In genomic region chr2:108907822-108908716, GRCh38 we compare ENCODE assay signal across 20 cellular contexts.
DNase-seq lines count a peak whose midpoint lies in the region; ATAC-seq lines count a peak whose summit lies in the region.
"Had no signal": no experiment of that assay in that cellular context is flagged by ENCODE, and none has a peak within 500 bp of the region (broad histone marks: within the 10 kb centered on the region; RNA-seq: fewer than 3 reads in every experiment).

No MANE protein-coding gene starts in this region.

- no peaks in the 10 kb centered on the region for H3K36me3 ChIP-seq in BLaER1
- H3K36me3 ChIP-seq in Karpas-422 (ENCODE audit: insufficient read depth, low read length) = no peaks in the 10 kb centered on the region
- H3K36me3 ChIP-seq: cardiac muscle cell had no signal

- H2AFZ ChIP-seq in Karpas-422 (ENCODE audit: low read length) = no peak overlapping the region
- H2AFZ ChIP-seq: GM23338 had no signal

- ATAC-seq in HG03159 (IDR thresholded peaks at IDR 0.05; ENCODE audit: unreplicated experiment) = no peak
- no peak for ATAC-seq in HG03439 (IDR thresholded peaks at IDR 0.05; ENCODE audit: unreplicated experiment)
- ATAC-seq: GM23338, right cardiac atrium, T-cell had no signal

- H4K20me1 ChIP-seq in BLaER1 (no peaks in the 10 kb centered on the region), Karpas-422 (ENCODE audit: insufficient read depth, low read depth, low read length) (no peaks in the 10 kb centered on the region)

- H3K27ac ChIP-seq in BLaER1 (no peak overlapping the region), Karpas-422 (ENCODE audit: low read length) (no peak overlapping the region)
- H3K27ac ChIP-seq: cardiac muscle cell had no signal

- H3K9ac ChIP-seq in BLaER1 = no peak overlapping the region
- H3K9ac ChIP-seq in Karpas-422 (ENCODE audit: low read length) = no peak overlapping the region

- H3K4me3 ChIP-seq in BLaER1 (no peak overlapping the region), Karpas-422 (ENCODE audit: low read length) (no peak overlapping the region)
- H3K4me3 ChIP-seq: cardiac muscle cell, GM23338, lung had no signal

- H3K4me1 ChIP-seq in BLaER1 (peaks cover 9% of the 10 kb centered on the region), Karpas-422 (ENCODE audit: low read length) (peaks cover 15% of the 10 kb centered on the region)

- no peaks in the 10 kb centered on the region for H3K27me3 ChIP-seq in BLaER1
- no peaks in the 10 kb centered on the region for H3K27me3 ChIP-seq in Karpas-422 (ENCODE audit: low read length)
- H3K27me3 ChIP-seq: cardiac muscle cell had no signal

- DNase-seq in NCI-H2227 (lab: John Stamatoyannopoulos, UW; ENCODE audit: unreplicated experiment) = peak; percentile 12
- no peak for DNase-seq in NCI-H2227 treated with DMSO at 0.1 percent for 48 hours (lab: John Stamatoyannopoulos, UW)
- DNase-seq in Karpas-422 = no peak
- DNase-seq in iPS-NIHi11 (ENCODE audit: low spot score) = peak; percentile 8
- no peak for DNase-seq in NCI-H524 treated with DMSO at 0.1 percent for 48 hours (lab: John Stamatoyannopoulos, UW)
- DNase-seq: activated CD4-positive, alpha-beta T cell treated with anti-CD3 and anti-CD28 coated beads, Interleukin-2, amount 50 U/mL, for 1 hour; activated naive CD4-positive, alpha-beta T cell treated with anti-CD3 and anti-CD28 coated beads, Interleukin-2, amount 10 ng/mL, durations not matched to agents 7 days and 5 days; erythroblast; hippocampal formation; NCI-H187 treated with DMSO at 0.1 percent for 48 hours; occipital lobe; SHP77 had no signal

- H3K9me2 ChIP-seq in Karpas-422 (replicated peaks; ENCODE audit: insufficient read depth, low read length) = no peaks in the 10 kb centered on the region

- H3K79me2 ChIP-seq in Karpas-422 (ENCODE audit: low read length) = no peaks in the 10 kb centered on the region

- H3K4me2 ChIP-seq in BLaER1 (peak overlapping the region; percentile 50), Karpas-422 (ENCODE audit: low read depth, low read length, poor library complexity, severe bottlenecking) (peak overlapping the region; percentile 45)
- H3K4me2 ChIP-seq: GM23338 had no signal

- H3K9me3 ChIP-seq in BLaER1 (no peaks in the 10 kb centered on the region), Karpas-422 (ENCODE audit: low read length) (no peaks in the 10 kb centered on the region)

Comparison
In these comparisons a context has a peak if more than half of its experiments do, and no peak if none do; other contexts are left out.
1. DNase-seq: peak in NCI-H2227 (single experiment) and iPS-NIHi11 (single experiment); none in NCI-H2227 treated with DMSO at 0.1 percent for 48 hours (single experiment), Karpas-422 (single experiment) and NCI-H524 treated with DMSO at 0.1 percent for 48 hours (single experiment).